In the genomic region with DNA sequence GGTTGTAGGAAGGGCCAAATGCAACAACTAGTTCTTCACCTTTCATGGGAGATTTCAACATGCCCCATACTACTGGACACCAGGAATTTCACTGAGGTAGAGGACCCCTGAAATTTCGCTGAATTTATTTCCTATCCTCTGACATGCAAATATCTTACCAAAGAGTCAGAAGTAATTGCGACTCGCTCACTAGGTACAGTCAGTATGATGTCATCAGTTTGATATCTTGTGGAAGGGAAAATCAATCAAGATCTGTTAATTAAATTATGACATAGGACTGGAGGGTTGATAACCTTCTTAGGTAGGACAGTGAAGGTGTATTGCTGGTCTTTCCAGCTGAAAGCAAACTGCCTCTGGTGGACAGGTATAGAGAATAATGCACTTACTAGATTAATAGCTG, we compare ENCODE assay signal across 2 cellular contexts.
TF ChIP-seq lines count a peak whose summit lies in the region.

No MANE protein-coding gene starts in this region.

TF ChIP-seq in HepG2, 621 proteins besides CTCF, POLR2A, EP300 and RAD21 (continued from another document):
- TF ChIP-seq ZBTB20 (CRISPR knock-in tag; IDR thresholded peaks at IDR 0.05; ENCODE audit: borderline replicate concordance, low read depth): no peak
- TF ChIP-seq ZNF569 (CRISPR knock-in tag; IDR thresholded peaks at IDR 0.05; ENCODE audit: borderline replicate concordance): no peak
- TF ChIP-seq ZNF382 (CRISPR knock-in tag; IDR thresholded peaks at IDR 0.05; ENCODE audit: borderline replicate concordance): no peak
- TF ChIP-seq ZNF782 (CRISPR knock-in tag; IDR thresholded peaks at IDR 0.05; ENCODE audit: borderline replicate concordance): no peak
- TF ChIP-seq REPIN1 (CRISPR knock-in tag; IDR thresholded peaks at IDR 0.05; ENCODE audit: borderline replicate concordance, low read depth): no peak
- TF ChIP-seq SNRNP70 (IDR thresholded peaks at IDR 0.05; ENCODE audit: low read depth, low read length): no peak

TF ChIP-seq in IMR-90, 13 proteins besides CTCF, POLR2A, EP300 and RAD21 (continued from another document):
- no peak for TF ChIP-seq BHLHE40 (IDR thresholded peaks at IDR 0.05; ENCODE audit: low read depth, low read length)
- TF ChIP-seq MXI1 (IDR thresholded peaks at IDR 0.05; ENCODE audit: borderline replicate concordance, low read depth, low read length): no peak
- TF ChIP-seq, protein P1, sequence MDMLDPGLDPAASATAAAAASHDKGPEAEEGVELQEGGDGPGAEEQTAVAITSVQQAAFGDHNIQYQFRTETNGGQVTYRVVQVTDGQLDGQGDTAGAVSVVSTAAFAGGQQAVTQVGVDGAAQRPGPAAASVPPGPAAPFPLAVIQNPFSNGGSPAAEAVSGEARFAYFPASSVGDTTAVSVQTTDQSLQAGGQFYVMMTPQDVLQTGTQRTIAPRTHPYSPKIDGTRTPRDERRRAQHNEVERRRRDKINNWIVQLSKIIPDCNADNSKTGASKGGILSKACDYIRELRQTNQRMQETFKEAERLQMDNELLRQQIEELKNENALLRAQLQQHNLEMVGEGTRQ (IDR thresholded peaks at IDR 0.05; ENCODE audit: low read depth, low read length): no peak
- no peak for TF ChIP-seq RFX5 (IDR thresholded peaks at IDR 0.05; ENCODE audit: low read depth, low read length)
- TF ChIP-seq SMC3 (IDR thresholded peaks at IDR 0.05; ENCODE audit: low read depth, low read length): no peak
- no peak for TF ChIP-seq CHD1 (IDR thresholded peaks at IDR 0.05; ENCODE audit: low read depth, low read length)
- TF ChIP-seq, protein P2, sequence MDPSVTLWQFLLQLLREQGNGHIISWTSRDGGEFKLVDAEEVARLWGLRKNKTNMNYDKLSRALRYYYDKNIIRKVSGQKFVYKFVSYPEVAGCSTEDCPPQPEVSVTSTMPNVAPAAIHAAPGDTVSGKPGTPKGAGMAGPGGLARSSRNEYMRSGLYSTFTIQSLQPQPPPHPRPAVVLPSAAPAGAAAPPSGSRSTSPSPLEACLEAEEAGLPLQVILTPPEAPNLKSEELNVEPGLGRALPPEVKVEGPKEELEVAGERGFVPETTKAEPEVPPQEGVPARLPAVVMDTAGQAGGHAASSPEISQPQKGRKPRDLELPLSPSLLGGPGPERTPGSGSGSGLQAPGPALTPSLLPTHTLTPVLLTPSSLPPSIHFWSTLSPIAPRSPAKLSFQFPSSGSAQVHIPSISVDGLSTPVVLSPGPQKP (IDR thresholded peaks at IDR 0.05; ENCODE audit: borderline replicate concordance, low read depth, low read length): no peak
- no peak for TF ChIP-seq FOS (IDR thresholded peaks at IDR 0.05; ENCODE audit: low read depth, low read length)
